27 cellular contexts compared by ENCODE assay signal in genomic region chr4:91025240-91026173, GRCh38.
"Had no signal": no experiment of that assay in that cellular context is flagged by ENCODE, and none has a peak within 500 bp of the region (broad histone marks: within the 10 kb centered on the region; RNA-seq: fewer than 3 reads in every experiment).

No MANE protein-coding gene starts in this region.

- H3K27me3 ChIP-seq: Peyer's patch, SJSA1 had no signal

- H3K27ac Mint-ChIP-seq: activated CD4-positive, alpha-beta memory T cell treated with anti-CD3 and anti-CD28 coated beads, Interleukin-2, amount 10 ng/mL, durations not matched to agents 7 days and 5 days; activated naive CD8-positive, alpha-beta T cell treated with anti-CD3 and anti-CD28 coated beads, Interleukin-2, amount 10 ng/mL, durations not matched to agents 7 days and 5 days; activated T-helper 2 cell treated with anti-CD3 and anti-CD28 coated beads, Interferon-gamma antibody, Interleukin-2, Interleukin-4, amounts not matched to agents 10 μg/mL and 5 μg/mL and 100 μg/mL, durations not matched to agents 14 hours and 24 hours and 36 hours; T-helper 17 cell had no signal

- H3K9me3 ChIP-seq: adrenal gland, Peyer's patch, SJSA1 had no signal

- H3K27me3 Mint-ChIP-seq: activated CD4-positive, alpha-beta memory T cell treated with anti-CD3 and anti-CD28 coated beads, Interleukin-2, amount 10 ng/mL, durations not matched to agents 7 days and 5 days; activated naive CD8-positive, alpha-beta T cell treated with anti-CD3 and anti-CD28 coated beads, Interleukin-2, amount 10 ng/mL, durations not matched to agents 7 days and 5 days; T-helper 17 cell had no signal

- H3K36me3 ChIP-seq: adrenal gland, Peyer's patch, SJSA1 had no signal

- H3K4me1 ChIP-seq: adrenal gland, Peyer's patch, SJSA1 had no signal

- H3K4me1 Mint-ChIP-seq: activated CD4-positive, alpha-beta memory T cell treated with anti-CD3 and anti-CD28 coated beads, Interleukin-2, amount 10 ng/mL, durations not matched to agents 7 days and 5 days; activated naive CD8-positive, alpha-beta T cell treated with anti-CD3 and anti-CD28 coated beads, Interleukin-2, amount 10 ng/mL, durations not matched to agents 7 days and 5 days; T-helper 17 cell had no signal

- H3K4me3 Mint-ChIP-seq: activated CD4-positive, alpha-beta memory T cell treated with anti-CD3 and anti-CD28 coated beads, Interleukin-2, amount 10 ng/mL, durations not matched to agents 7 days and 5 days; activated naive CD8-positive, alpha-beta T cell treated with anti-CD3 and anti-CD28 coated beads, Interleukin-2, amount 10 ng/mL, durations not matched to agents 7 days and 5 days; T-helper 17 cell had no signal

- H3K36me3 Mint-ChIP-seq: activated naive CD8-positive, alpha-beta T cell treated with anti-CD3 and anti-CD28 coated beads, Interleukin-2, amount 10 ng/mL, durations not matched to agents 7 days and 5 days had no signal

- H3K4me3 ChIP-seq: adrenal gland, Peyer's patch, SJSA1 had no signal

- ATAC-seq: T-helper 17 cell had no signal

- DNase-seq: activated CD4-positive, alpha-beta memory T cell treated with anti-CD3 and anti-CD28 coated beads, Interleukin-2, amount 10 ng/mL, durations not matched to agents 7 days and 5 days; activated CD4-positive, alpha-beta T cell treated with anti-CD3 and anti-CD28 coated beads, Interleukin-2, amount 50 U/mL, for 1 hour; activated CD4-positive, CD25-positive, alpha-beta regulatory T cell; activated gamma-delta T cell treated with Interleukin-2 at 50 U/mL for 16 hours; activated naive CD4-positive, alpha-beta T cell treated with anti-CD3 and anti-CD28 coated beads, Interleukin-2, amount 50 U/mL, for 16 hours; activated naive CD8-positive, alpha-beta T cell treated with anti-CD3 and anti-CD28 coated beads, Interleukin-2, amount 10 ng/mL, durations not matched to agents 7 days and 5 days; activated T-cell treated with anti-CD3 and anti-CD28 coated beads for 4 hours; activated T-cell treated with anti-CD3 and anti-CD28 coated beads, Interleukin-2, amount 50 U/mL, for 48 hours; adrenal gland; anterior cingulate cortex; Kasumi-1; KBM-7; NCI-H1048; NCI-H146; NCI-H187 treated with DMSO at 0.1 percent for 48 hours; NCI-H2081 treated with DMSO at 0.1 percent for 48 hours; NCI-H446; NCI-H524; NCI-H748 treated with DMSO at 0.1 percent for 48 hours; NK-92 treated with Interleukin-12 subunit alpha and Interleukin-12 subunit beta, amount 100 ng/mL, for 24 hours; Peyer's patch; SHP77; T-helper 17 cell; T-helper 9 cell had no signal

- H3K9me3 Mint-ChIP-seq: activated CD4-positive, alpha-beta memory T cell treated with anti-CD3 and anti-CD28 coated beads, Interleukin-2, amount 10 ng/mL, durations not matched to agents 7 days and 5 days; activated naive CD8-positive, alpha-beta T cell treated with anti-CD3 and anti-CD28 coated beads, Interleukin-2, amount 10 ng/mL, durations not matched to agents 7 days and 5 days; activated T-helper 2 cell treated with anti-CD3 and anti-CD28 coated beads, Interferon-gamma antibody, Interleukin-2, Interleukin-4, amounts not matched to agents 10 μg/mL and 5 μg/mL and 100 μg/mL, durations not matched to agents 14 hours and 24 hours and 36 hours had no signal

- H3K27ac ChIP-seq: adrenal gland, Peyer's patch, RWPE1, SJSA1 had no signal
